ENCODE assay signal across 9 cellular contexts in the genomic region with DNA sequence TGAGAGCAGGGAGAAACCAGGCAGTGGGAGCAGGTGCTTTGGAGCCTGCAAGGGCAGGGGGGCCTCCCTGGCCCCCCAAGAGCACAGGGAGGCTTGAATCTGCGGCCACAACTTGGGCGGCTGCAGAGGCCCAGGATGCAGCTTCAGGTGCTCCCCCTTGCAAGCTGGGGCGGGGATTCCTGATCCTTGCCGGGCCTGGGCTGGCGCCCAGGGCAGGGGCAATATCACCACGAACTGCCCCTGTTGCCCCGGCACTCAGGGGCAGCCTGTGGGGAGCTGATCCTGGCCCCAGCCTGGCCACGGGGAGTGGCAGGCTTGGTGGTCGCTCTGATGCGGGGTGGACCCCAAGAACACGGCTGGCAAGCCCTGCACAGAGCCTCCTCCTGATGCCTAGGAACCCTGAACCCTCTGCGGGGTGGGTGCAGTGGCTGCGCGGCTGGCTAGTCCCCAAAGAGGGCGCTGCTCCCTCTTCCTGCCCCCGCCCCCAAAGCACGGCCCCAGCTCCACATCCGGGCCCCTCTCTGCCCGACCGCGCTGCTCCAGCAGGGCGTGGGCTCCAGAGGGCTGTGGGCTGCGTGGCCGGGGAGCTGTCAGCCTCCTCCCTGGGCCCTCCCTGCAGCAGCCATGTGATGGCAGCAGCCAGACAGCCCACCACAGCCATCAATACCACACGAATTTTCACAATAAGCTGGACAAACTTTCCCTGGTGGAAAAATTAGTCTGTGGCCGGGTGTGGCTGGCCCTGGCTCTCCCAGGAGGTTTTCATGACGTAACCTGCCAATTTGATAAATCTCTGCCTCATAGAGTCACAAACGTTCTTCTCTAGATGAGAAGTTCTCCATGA. TPM values are rescaled to one million over a fixed set of nuclear protein-coding genes. Genes with fewer than 3 reads are reported as not detected.
DNase-seq lines count a peak whose midpoint lies in the region; ATAC-seq, FAIRE-seq and TF ChIP-seq lines count a peak whose summit lies in the region.
"Had no signal": no experiment of that assay in that cellular context is flagged by ENCODE, and none has a peak within 500 bp of the region (broad histone marks: within the 10 kb centered on the region; RNA-seq: fewer than 3 reads in every experiment).

No MANE protein-coding gene starts in this region.

- H3K27ac Mint-ChIP-seq in naive B cell: no peak overlapping the region

- H3K4me1 ChIP-seq in NT2/D1 (ENCODE audit: insufficient read depth, insufficient read length): peaks cover 6% of the 10 kb centered on the region

- TF ChIP-seq CTCF in brain microvascular endothelial cell (IDR thresholded peaks at IDR 0.05; ENCODE audit: low read depth, low read length, missing control alignments): no peak

- peaks cover 0 to 11% (median 3%) of the 10 kb centered on the region in 3 donors for H3K27me3 Mint-ChIP-seq in naive B cell

- DNase-seq in NT2/D1 (ENCODE audit: low read depth, low spot score) (peak; percentile 27), naive B cell (no peak), RCC 7860 (ENCODE audit: low spot score) (no peak), brain microvascular endothelial cell (no peak), amniotic stem cell (lab: John Stamatoyannopoulos, UW) (no peak)
- DNase-seq in activated T-helper 1 cell treated with anti-CD3 and anti-CD28 coated beads, Interleukin-2, amount 50 U/mL, for 16 hours (ENCODE audit: low read depth in 1 of 2, low spot score in 1 of 2): peak; percentile 24 to 25
- DNase-seq: IMR-90 had no signal

- in situ Hi-C loops in brain microvascular endothelial cell (cut with HindIII; ENCODE audit: low pct_ligation_motif_present, low sequenced_read_pairs): no loop called here

- ATAC-seq in GM18502 (IDR thresholded peaks at IDR 0.05; ENCODE audit: poor library complexity, unreplicated experiment) (peak; percentile 68), naive B cell (ENCODE audit: low read depth in 2 of 2) (peak; percentile 76 to 83), GM21737 (IDR thresholded peaks at IDR 0.05; ENCODE audit: unreplicated experiment) (no peak)

- peaks cover 11% of the 10 kb centered on the region; the same call in 1 of the 2 replicates for H3K9me3 ChIP-seq in NT2/D1 (ENCODE audit: insufficient read depth, low read length)

- peak overlapping the region in 2 of 8 donors; percentile 24 for H3K4me3 Mint-ChIP-seq in naive B cell

- H3K36me3 Mint-ChIP-seq in naive B cell: peaks cover 5% of the 10 kb centered on the region in 2 donors

- H3K9ac ChIP-seq in NT2/D1 (ENCODE audit: insufficient read length, low read depth): peak overlapping the region; percentile 76

- H3K27ac ChIP-seq in brain microvascular endothelial cell: no peak overlapping the region

- H3K4me3 ChIP-seq in NT2/D1 (ENCODE audit: insufficient read length, low read depth): no peak overlapping the region
- H3K4me3 ChIP-seq in brain microvascular endothelial cell (ENCODE audit: low read depth, low read length): no peak overlapping the region

- no peaks in the 10 kb centered on the region for H3K27me3 ChIP-seq in NT2/D1 (ENCODE audit: insufficient read depth, insufficient read length)
- H3K27me3 ChIP-seq in brain microvascular endothelial cell (replicated peaks): no peaks in the 10 kb centered on the region

- peaks cover 0 to 3% (median 0%) of the 10 kb centered on the region in 3 donors for H3K4me1 Mint-ChIP-seq in naive B cell

- H3K36me3 ChIP-seq in NT2/D1 (ENCODE audit: insufficient read depth, insufficient read length, low read length) (no peaks in the 10 kb centered on the region), brain microvascular endothelial cell (replicated peaks) (no peaks in the 10 kb centered on the region)

- FAIRE-seq in RCC 7860 (lab: Jason Lieb, UNC): no peak

- H3K9me3 Mint-ChIP-seq in naive B cell: peaks cover 3 to 12% (median 5%) of the 10 kb centered on the region in 7 donors

RNA-seq across cellular contexts. Expression of a gene that starts 21.0 kb away (rescaled TPM):
- polyA plus RNA-seq in naive B cell (ENCODE audit: low read depth in 6 of 6): 1 to 10 TPM in 3 of 6 donors, under 1 TPM in 3; 0.67 to 6.7 (median 1.1) TPM

RNA-seq across cellular contexts. Expression of a gene that starts 39.1 kb away (rescaled TPM):
- polyA plus RNA-seq in naive B cell (ENCODE audit: low read depth in 6 of 6): 1 to 10 TPM in 2 of 6 donors, under 1 TPM in 1, not detected in 3; 0.64 to 2.2 (median 1.7) TPM
- polyA plus RNA-seq: IMR-90 had no signal

RNA-seq across cellular contexts. Expression of a gene that starts 49.7 kb away (rescaled TPM):
- 1 to 10 TPM in 5 of 6 donors, under 1 TPM in 1; 0.89 to 5.9 (median 2.3) TPM for polyA plus RNA-seq in naive B cell (ENCODE audit: low read depth in 6 of 6)
- polyA plus RNA-seq: IMR-90 had no signal

Comparison
In these comparisons a context has a peak if more than half of its experiments do, and no peak if none do; other contexts are left out.
1. DNase-seq: peak in NT2/D1 (single experiment) and activated T-helper 1 cell treated with anti-CD3 and anti-CD28 coated beads, Interleukin-2, amount 50 U/mL, for 16 hours (2 of 2); none in naive B cell (single experiment), RCC 7860 (single experiment), brain microvascular endothelial cell (single experiment) and amniotic stem cell (single experiment).